In the genomic region with DNA sequence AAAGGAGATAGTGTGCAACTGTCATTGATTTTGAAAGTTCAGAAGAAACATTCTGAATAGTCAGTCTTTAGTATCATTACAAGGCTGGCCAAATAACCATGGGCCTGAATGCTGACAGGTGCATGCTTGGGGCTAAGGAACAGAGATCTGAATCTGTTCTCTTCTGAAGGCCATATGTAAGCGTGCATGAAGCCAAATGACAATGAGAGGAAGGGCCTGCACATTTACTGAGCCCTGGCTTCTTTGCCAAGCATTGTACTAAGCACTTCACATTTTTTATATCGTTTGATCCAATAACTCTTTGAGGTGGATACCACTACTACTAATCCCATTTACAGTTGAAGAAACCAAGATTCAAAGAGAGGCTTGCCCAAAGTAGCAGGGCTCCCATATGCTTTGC, we compare ENCODE assay signal across 1 cellular context.
TF ChIP-seq lines count a peak whose summit lies in the region.

No MANE protein-coding gene starts in this region.

TF ChIP-seq in K562, 482 proteins besides CTCF, POLR2A, EP300 and RAD21:
- TF ChIP-seq NFIC (IDR thresholded peaks at IDR 0.05) = peak; percentile 60
- TF ChIP-seq, protein P1, sequence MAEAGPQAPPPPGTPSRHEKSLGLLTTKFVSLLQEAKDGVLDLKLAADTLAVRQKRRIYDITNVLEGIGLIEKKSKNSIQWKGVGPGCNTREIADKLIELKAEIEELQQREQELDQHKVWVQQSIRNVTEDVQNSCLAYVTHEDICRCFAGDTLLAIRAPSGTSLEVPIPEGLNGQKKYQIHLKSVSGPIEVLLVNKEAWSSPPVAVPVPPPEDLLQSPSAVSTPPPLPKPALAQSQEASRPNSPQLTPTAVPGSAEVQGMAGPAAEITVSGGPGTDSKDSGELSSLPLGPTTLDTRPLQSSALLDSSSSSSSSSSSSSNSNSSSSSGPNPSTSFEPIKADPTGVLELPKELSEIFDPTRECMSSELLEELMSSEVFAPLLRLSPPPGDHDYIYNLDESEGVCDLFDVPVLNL (CRISPR knock-in tag; IDR thresholded peaks at IDR 0.05; ENCODE audit: low read depth) = no peak
